ENCODE assay signal across 17 cellular contexts in the genomic region with DNA sequence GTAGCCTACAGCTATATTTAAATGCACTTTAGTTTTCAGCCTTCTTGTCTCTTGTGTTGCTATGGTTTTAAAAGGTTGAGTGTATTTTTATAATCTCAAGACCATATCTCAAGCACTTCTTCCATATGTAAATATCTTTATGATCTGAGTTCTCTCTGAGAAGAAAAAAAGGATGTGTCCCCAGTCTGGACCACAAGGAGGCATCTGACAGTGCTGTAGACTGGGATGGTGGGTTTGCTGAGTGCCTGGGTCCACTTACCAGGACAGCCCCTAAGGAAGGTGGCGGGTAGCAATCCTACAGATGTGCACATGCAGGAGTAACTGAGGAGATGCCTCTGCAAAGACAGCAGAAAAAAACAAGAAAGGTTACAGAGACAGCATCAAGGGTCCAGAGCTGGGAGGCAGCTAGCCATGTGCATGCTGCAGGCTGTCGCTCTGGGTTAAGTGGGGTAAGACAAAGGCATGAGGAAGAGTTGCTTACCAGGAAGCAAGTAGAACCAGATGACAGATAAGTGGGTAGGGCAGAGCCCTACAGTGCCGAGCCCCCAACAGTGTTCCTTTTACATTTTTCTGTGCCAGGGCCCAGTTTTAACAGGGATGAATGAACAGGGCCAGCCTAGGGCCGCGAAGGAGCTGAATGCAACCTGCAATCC.
DNase-seq lines count a peak whose midpoint lies in the region; ATAC-seq and TF ChIP-seq lines count a peak whose summit lies in the region.
"Had no signal": no experiment of that assay in that cellular context is flagged by ENCODE, and none has a peak within 500 bp of the region (broad histone marks: within the 10 kb centered on the region; RNA-seq: fewer than 3 reads in every experiment).

No MANE protein-coding gene starts in this region.

- H3K27ac Mint-ChIP-seq in activated CD8-positive, alpha-beta T cell treated with anti-CD3 and anti-CD28 coated beads for 36 hours = no peak overlapping the region
- H3K27ac Mint-ChIP-seq in activated CD8-positive, alpha-beta T cell treated with anti-CD3 and anti-CD28 coated beads, Interleukin-2, amount 10 ng/mL, durations not matched to agents 7 days and 5 days = no peak overlapping the region
- no peak overlapping the region for H3K27ac Mint-ChIP-seq in chondrocyte (ENCODE audit: unreplicated experiment)
- H3K27ac Mint-ChIP-seq: stimulated activated effector memory CD8-positive, alpha-beta T cell treated with anti-CD3 and anti-CD28 coated beads, Interleukin-12 subunit alpha, Interleukin-12 subunit beta, amount 100 ng/mL, for 72 hours had no signal

- no peaks in the 10 kb centered on the region for H3K27me3 ChIP-seq in testis
- H3K27me3 ChIP-seq: gastrocnemius medialis had no signal

- no peaks in the 10 kb centered on the region for H3K36me3 ChIP-seq in testis (ENCODE audit: low read depth, missing control alignments)
- H3K36me3 ChIP-seq: gastrocnemius medialis had no signal

- no peaks in the 10 kb centered on the region for H3K9me3 ChIP-seq in testis
- H3K9me3 ChIP-seq: A549, gastrocnemius medialis had no signal

- 92 to 94% methylated on average over 5 of the region's 5 CpGs for WGBS in testis, 2 donors

- H3K27me3 Mint-ChIP-seq in activated CD8-positive, alpha-beta T cell treated with anti-CD3 and anti-CD28 coated beads for 36 hours = no peaks in the 10 kb centered on the region
- H3K27me3 Mint-ChIP-seq in activated CD8-positive, alpha-beta T cell treated with anti-CD3 and anti-CD28 coated beads, Interleukin-2, amount 10 ng/mL, durations not matched to agents 7 days and 5 days (ENCODE audit: low read depth) = no peaks in the 10 kb centered on the region
- H3K27me3 Mint-ChIP-seq in chondrocyte (ENCODE audit: low read depth) = peaks cover 18% of the 10 kb centered on the region
- H3K27me3 Mint-ChIP-seq: effector memory CD8-positive, alpha-beta T cell had no signal

- intact Hi-C loops in activated CD8-positive, alpha-beta T cell treated with anti-CD3 and anti-CD28 coated beads for 36 hours (cut with micrococcal nuclease) = loop anchor here (5.0 kb wide), 1 partner anchor 161 kb away; no protein-coding TSS in a partner anchor
- intact Hi-C loops in testis (cut with DNase I; ENCODE audit: low total_unique reads) = no loop called here

- H3K4me3 Mint-ChIP-seq in activated CD8-positive, alpha-beta T cell treated with anti-CD3 and anti-CD28 coated beads for 36 hours = no peak overlapping the region
- no peak overlapping the region for H3K4me3 Mint-ChIP-seq in activated CD8-positive, alpha-beta T cell treated with anti-CD3 and anti-CD28 coated beads, Interleukin-2, amount 10 ng/mL, durations not matched to agents 7 days and 5 days
- H3K4me3 Mint-ChIP-seq in chondrocyte (ENCODE audit: unreplicated experiment) = no peak overlapping the region
- H3K4me3 Mint-ChIP-seq: effector memory CD8-positive, alpha-beta T cell; stimulated activated effector memory CD8-positive, alpha-beta T cell treated with anti-CD3 and anti-CD28 coated beads, Interleukin-12 subunit alpha, Interleukin-12 subunit beta, amount 100 ng/mL, for 72 hours had no signal

- H3K36me3 Mint-ChIP-seq in activated CD8-positive, alpha-beta T cell treated with anti-CD3 and anti-CD28 coated beads for 36 hours (ENCODE audit: low read depth) = no peaks in the 10 kb centered on the region
- peaks cover 2% of the 10 kb centered on the region for H3K36me3 Mint-ChIP-seq in activated CD8-positive, alpha-beta T cell treated with anti-CD3 and anti-CD28 coated beads, Interleukin-2, amount 10 ng/mL, durations not matched to agents 7 days and 5 days (ENCODE audit: low read depth)
- no peaks in the 10 kb centered on the region for H3K36me3 Mint-ChIP-seq in chondrocyte (ENCODE audit: low read depth)
- H3K36me3 Mint-ChIP-seq: stimulated activated effector memory CD8-positive, alpha-beta T cell treated with anti-CD3 and anti-CD28 coated beads, Interleukin-12 subunit alpha, Interleukin-12 subunit beta, amount 100 ng/mL, for 72 hours had no signal

- POLR2A ChIA-PET in activated CD8-positive, alpha-beta T cell treated with anti-CD3 and anti-CD28 coated beads for 36 hours (lab: Charles Lee) = no interaction called here
- POLR2A ChIA-PET in activated CD8-positive, alpha-beta T cell treated with anti-CD3 and anti-CD28 coated beads, Interleukin-2, amount 10 ng/mL, durations not matched to agents 7 days and 5 days (lab: Charles Lee) = no interaction called here

- peak; percentile 39 for TF ChIP-seq CTCF in activated CD8-positive, alpha-beta T cell treated with anti-CD3 and anti-CD28 coated beads for 36 hours (IDR thresholded peaks at IDR 0.05)
- TF ChIP-seq CTCF in LNCAP (IDR thresholded peaks at IDR 0.05) (0 out of 2 replicates have a peak, but pooled peaks have one; percentile 10), chondrocyte (IDR thresholded peaks at IDR 0.05) (peak; percentile 33), testis (IDR thresholded peaks at IDR 0.05) (no peak)

- H3K4me3 ChIP-seq in testis = no peak overlapping the region
- H3K4me3 ChIP-seq: A549, gastrocnemius medialis had no signal

- H3K4me1 Mint-ChIP-seq in activated CD8-positive, alpha-beta T cell treated with anti-CD3 and anti-CD28 coated beads for 36 hours (ENCODE audit: low read depth) = peaks cover 32% of the 10 kb centered on the region
- peaks cover 21% of the 10 kb centered on the region for H3K4me1 Mint-ChIP-seq in activated CD8-positive, alpha-beta T cell treated with anti-CD3 and anti-CD28 coated beads, Interleukin-2, amount 10 ng/mL, durations not matched to agents 7 days and 5 days (ENCODE audit: low read depth)
- H3K4me1 Mint-ChIP-seq in chondrocyte (ENCODE audit: low read depth) = peaks cover 4% of the 10 kb centered on the region

- DNase-seq in activated CD8-positive, alpha-beta T cell treated with anti-CD3 and anti-CD28 coated beads for 36 hours = no peak
- no peak for DNase-seq in activated CD8-positive, alpha-beta T cell treated with anti-CD3 and anti-CD28 coated beads, Interleukin-2, amount 10 ng/mL, durations not matched to agents 7 days and 5 days
- DNase-seq in chondrocyte (ENCODE audit: low spot score) (no peak), testis (no peak)
- DNase-seq in stimulated activated naive CD8-positive, alpha-beta T cell treated with anti-CD3 and anti-CD28 coated beads, Interleukin-15, Interleukin-2, amounts not matched to agents 100 U/mL and 50 U/mL, for 24 hours = no peak
- DNase-seq: activated naive CD4-positive, alpha-beta T cell; DMS153; effector memory CD8-positive, alpha-beta T cell; gastrocnemius medialis; NCI-H1092; NCI-H2171 had no signal

- peak; percentile 61 for ATAC-seq in activated CD8-positive, alpha-beta T cell treated with anti-CD3 and anti-CD28 coated beads for 36 hours
- ATAC-seq in activated CD8-positive, alpha-beta T cell treated with anti-CD3 and anti-CD28 coated beads, Interleukin-2, amount 10 ng/mL, durations not matched to agents 7 days and 5 days = no peak
- peak; percentile 46 for ATAC-seq in stimulated activated naive CD8-positive, alpha-beta T cell treated with anti-CD3 and anti-CD28 coated beads, Interleukin-15, Interleukin-2, amounts not matched to agents 100 U/mL and 50 U/mL, for 24 hours
- ATAC-seq in GM21423 (IDR thresholded peaks at IDR 0.05; ENCODE audit: unreplicated experiment) (no peak), HG03025 (IDR thresholded peaks at IDR 0.05; ENCODE audit: low FRiP score, unreplicated experiment) (no peak)
- ATAC-seq: A549; effector memory CD8-positive, alpha-beta T cell; gastrocnemius medialis; SK-N-SH treated with all-trans-retinoic acid at 6 μM for 48 hours; stimulated activated effector memory CD8-positive, alpha-beta T cell treated with anti-CD3 and anti-CD28 coated beads, Interleukin-12 subunit alpha, Interleukin-12 subunit beta, amount 100 ng/mL, for 72 hours had no signal

- TF ChIP-seq POLR2A in testis (IDR thresholded peaks at IDR 0.05) = no peak

- CTCF ChIA-PET in activated CD8-positive, alpha-beta T cell treated with anti-CD3 and anti-CD28 coated beads for 36 hours (lab: Charles Lee) = interaction anchor here (1.0 to 1.4 kb wide), 2 partner anchors 53 to 54 kb away, joined by 3 read pairs; no protein-coding TSS in a partner anchor
- CTCF ChIA-PET in activated CD8-positive, alpha-beta T cell treated with anti-CD3 and anti-CD28 coated beads, Interleukin-2, amount 10 ng/mL, durations not matched to agents 7 days and 5 days (lab: Charles Lee) = interaction anchor here (1.2 to 1.8 kb wide), 5 partner anchors 8 to 174 kb away, joined by 3 to 7 read pairs (median 4); no protein-coding TSS in a partner anchor

- no peaks in the 10 kb centered on the region for H3K4me1 ChIP-seq in testis
- H3K4me1 ChIP-seq: A549 had no signal

- H3K9me3 Mint-ChIP-seq in activated CD8-positive, alpha-beta T cell treated with anti-CD3 and anti-CD28 coated beads for 36 hours = no peaks in the 10 kb centered on the region
- no peaks in the 10 kb centered on the region for H3K9me3 Mint-ChIP-seq in activated CD8-positive, alpha-beta T cell treated with anti-CD3 and anti-CD28 coated beads, Interleukin-2, amount 10 ng/mL, durations not matched to agents 7 days and 5 days (ENCODE audit: insufficient read depth)
- H3K9me3 Mint-ChIP-seq in chondrocyte (ENCODE audit: low read depth) = no peaks in the 10 kb centered on the region
- H3K9me3 Mint-ChIP-seq: effector memory CD8-positive, alpha-beta T cell; stimulated activated effector memory CD8-positive, alpha-beta T cell treated with anti-CD3 and anti-CD28 coated beads, Interleukin-12 subunit alpha, Interleukin-12 subunit beta, amount 100 ng/mL, for 72 hours had no signal

- H3K27ac ChIP-seq in testis = no peak overlapping the region
- H3K27ac ChIP-seq: A549, gastrocnemius medialis had no signal

Comparison
In these comparisons a context has a peak if more than half of its experiments do, and no peak if none do; other contexts are left out.
1. ATAC-seq: peak in activated CD8-positive, alpha-beta T cell treated with anti-CD3 and anti-CD28 coated beads for 36 hours (single experiment) and stimulated activated naive CD8-positive, alpha-beta T cell treated with anti-CD3 and anti-CD28 coated beads, Interleukin-15, Interleukin-2, amounts not matched to agents 100 U/mL and 50 U/mL, for 24 hours (single experiment); none in activated CD8-positive, alpha-beta T cell treated with anti-CD3 and anti-CD28 coated beads, Interleukin-2, amount 10 ng/mL, durations not matched to agents 7 days and 5 days (single experiment), GM21423 (single experiment) and HG03025 (single experiment).
2. CTCF ChIP-seq: peak in activated CD8-positive, alpha-beta T cell treated with anti-CD3 and anti-CD28 coated beads for 36 hours (single experiment), LNCAP (single experiment) and chondrocyte (single experiment); none in testis (0 of 3).